ENCODE assay signal across 16 cellular contexts in the genomic region with DNA sequence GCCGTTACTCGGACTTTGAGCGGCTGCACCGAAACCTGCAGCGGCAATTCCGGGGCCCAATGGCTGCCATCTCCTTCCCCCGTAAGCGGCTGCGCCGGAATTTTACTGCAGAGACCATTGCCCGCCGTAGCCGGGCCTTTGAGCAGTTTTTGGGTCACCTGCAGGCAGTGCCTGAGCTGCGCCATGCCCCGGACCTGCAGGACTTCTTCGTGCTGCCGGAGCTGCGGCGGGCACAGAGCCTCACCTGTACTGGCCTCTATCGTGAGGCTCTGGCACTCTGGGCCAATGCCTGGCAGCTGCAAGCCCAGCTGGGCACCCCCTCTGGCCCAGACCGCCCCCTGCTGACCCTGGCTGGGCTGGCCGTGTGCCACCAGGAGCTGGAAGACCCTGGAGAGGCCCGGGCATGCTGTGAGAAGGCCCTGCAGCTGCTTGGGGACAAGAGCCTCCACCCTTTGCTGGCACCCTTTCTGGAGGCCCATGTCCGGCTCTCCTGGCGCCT. TPM values are rescaled to one million over a fixed set of nuclear protein-coding genes. Genes with fewer than 3 reads are reported as not detected.
A peak's percentile ranks its signal among the peaks of the same experiment; 100 is the strongest.
DNase-seq lines count a peak whose midpoint lies in the region; ATAC-seq and TF ChIP-seq lines count a peak whose summit lies in the region.
"Had no signal": no experiment of that assay in that cellular context is flagged by ENCODE, and none has a peak within 500 bp of the region (broad histone marks: within the 10 kb centered on the region; RNA-seq: fewer than 3 reads in every experiment).

No MANE protein-coding gene starts in this region.

- H3K4me1 ChIP-seq in thoracic aorta (ENCODE audit: control insufficient read depth in 1 of 2, low read depth in 2 of 2), result peaks cover 10 to 42% of the 10 kb centered on the region in 2 donors

- H3K27ac ChIP-seq in thoracic aorta, result peak overlapping the region; percentile 34 to 55
- H3K27ac ChIP-seq: 22Rv1 had no signal

- H3K36me3 ChIP-seq in thoracic aorta, result peaks cover 39% of the 10 kb centered on the region

- TF ChIP-seq CTCF in thoracic aorta (IDR thresholded peaks at IDR 0.05), result no peak

- ATAC-seq in thoracic aorta (ENCODE audit: insufficient number of reproducible peaks, low FRiP score, low read depth), result no peak
- ATAC-seq: activated naive CD8-positive, alpha-beta T cell treated with anti-CD3 and anti-CD28 coated beads, Interleukin-2, amount 50 U/mL, for 24 hours; HCT116 had no signal

- no peaks in the 10 kb centered on the region for H3K9me3 ChIP-seq in thoracic aorta
- H3K9me3 ChIP-seq: BLaER1 had no signal

- H3K4me3 ChIP-seq in thoracic aorta, result no peak overlapping the region
- H3K4me3 ChIP-seq: BLaER1, smooth muscle cell had no signal

- DNase-seq in DMS 273 (lab: John Stamatoyannopoulos, UW; ENCODE audit: unreplicated experiment) (peak; percentile 41), DMS 273 treated with DMSO at 0.1 percent for 48 hours (lab: John Stamatoyannopoulos, UW) (no peak), thoracic aorta (ENCODE audit: low spot score) (no peak), NCI-H345 (lab: John Stamatoyannopoulos, UW) (no peak)
- DNase-seq: activated CD4-positive, alpha-beta memory T cell treated with anti-CD3 and anti-CD28 coated beads, Interleukin-2, amount 10 ng/mL, durations not matched to agents 7 days and 5 days; activated naive CD8-positive, alpha-beta T cell treated with anti-CD3 and anti-CD28 coated beads, Interleukin-2, amount 50 U/mL, for 24 hours; effector CD8-positive, alpha-beta T cell; hippocampal formation; left cardiac atrium; NCI-H1436; trophoblast cell had no signal

- no peaks in the 10 kb centered on the region for H3K27me3 ChIP-seq in thoracic aorta (replicated peaks; ENCODE audit: insufficient read depth)
- H3K27me3 ChIP-seq: BLaER1 had no signal

RNA-seq across cellular contexts. Expression of gene SNX21, which starts 7.2 kb away (rescaled TPM):
- total RNA-seq in thoracic aorta, result 100 to 1,000 TPM in 1 of 2 donors, 10 to 100 TPM in 1; 78.2 to 133 TPM

RNA-seq across cellular contexts. Expression of gene TNNC2, which starts 13.6 kb away (rescaled TPM):
- total RNA-seq in thoracic aorta, result not detected
- total RNA-seq: activated CD4-positive, alpha-beta memory T cell treated with anti-CD3 and anti-CD28 coated beads, Interleukin-2, amount 10 ng/mL, durations not matched to agents 7 days and 5 days; HT1080 had no signal

RNA-seq across cellular contexts. Expression of gene ACOT8, which starts 16.4 kb away (rescaled TPM):
- 10 to 100 TPM; 20.5 to 45.2 TPM for total RNA-seq in thoracic aorta

RNA-seq across cellular contexts. Expression of gene ZSWIM3, which starts 16.7 kb away (rescaled TPM):
- 1 to 10 TPM; 3.0 to 6.1 TPM for total RNA-seq in thoracic aorta

RNA-seq across cellular contexts. Expression of gene UBE2C, which starts 28.3 kb away (rescaled TPM):
- not detected for total RNA-seq in thoracic aorta
